Comparison of ENCODE assay signal across 8 cellular contexts in the genomic region with DNA sequence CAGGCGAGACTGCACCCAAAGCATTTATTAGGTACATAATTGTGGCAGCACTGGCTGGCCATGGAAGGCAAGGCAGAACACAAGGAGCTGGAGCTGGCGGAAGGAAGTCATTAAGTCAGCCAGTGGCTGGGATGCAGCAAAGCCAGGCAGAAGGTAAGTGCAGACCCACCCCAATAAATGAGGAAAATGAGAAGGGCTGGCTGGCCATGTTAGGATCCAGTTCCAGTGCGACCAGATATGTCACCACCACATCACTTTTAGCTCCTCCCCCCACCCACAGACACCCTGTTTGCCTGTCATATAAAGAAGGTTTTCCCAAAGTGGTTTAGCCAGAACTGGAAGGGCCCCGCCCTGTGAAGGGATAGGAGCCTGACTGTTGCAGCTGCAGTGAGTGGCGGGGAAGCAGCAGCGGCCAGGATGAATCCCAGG. TPM values are rescaled to one million over a fixed set of nuclear protein-coding genes. Genes with fewer than 3 reads are reported as not detected.
A peak's percentile ranks its signal among the peaks of the same experiment; 100 is the strongest.
DNase-seq lines count a peak whose midpoint lies in the region; ATAC-seq, FAIRE-seq and TF ChIP-seq lines count a peak whose summit lies in the region.

Gene FURIN, plus strand, starts transcription at position 328 of the 429 bp plus-strand sequence. CDS start 7,153 bp downstream, outside the sequence.

- no peak for DNase-seq in activated CD8-positive, alpha-beta memory T cell treated with anti-CD3 and anti-CD28 coated beads for 24 hours
- DNase-seq in adrenal gland (no peak), HepG2 (ENCODE audit: low spot score) (no peak), thyroid gland (peak; percentile 46 to 67), NCI-H1105 treated with DMSO at 0.1 percent for 48 hours (lab: John Stamatoyannopoulos, UW) (no peak)
- no peak for DNase-seq in NK-92 treated with Interleukin-12 subunit alpha and Interleukin-12 subunit beta, amount 100 ng/mL, for 24 hours (lab: John Stamatoyannopoulos, UW)

- H3K9me3 ChIP-seq in adrenal gland (replicated peaks in 1 of 3) (no peaks in the 10 kb centered on the region), HepG2 (ENCODE audit: low read length) (no peaks in the 10 kb centered on the region), thyroid gland (no peaks in the 10 kb centered on the region)

- peaks cover 17 to 32% of the 10 kb centered on the region in 2 donors for H3K4me1 ChIP-seq in adrenal gland (replicated peaks in 1 of 2)
- H3K4me1 ChIP-seq in HepG2 (ENCODE audit: insufficient read depth, low read length), result peaks cover 72% of the 10 kb centered on the region
- peaks cover 60 to 73% of the 10 kb centered on the region in 2 donors for H3K4me1 ChIP-seq in thyroid gland

- no peak within 1 kb of the TSS for H3K4me2 ChIP-seq in HepG2 (ENCODE audit: low read depth, low read length)

- H3K4me3 ChIP-seq in adrenal gland (no peak within 1 kb of the TSS), HepG2 (replicated peaks in 1 of 3; ENCODE audit: insufficient read depth in 1 of 3, low read depth in 2 of 3, low read length in 3 of 3) (no peak within 1 kb of the TSS), thyroid gland (replicated peaks in 1 of 3) (no peak within 1 kb of the TSS)

- no peak for FAIRE-seq in HepG2 (lab: Jason Lieb, UNC)

- WGBS in adrenal gland, 4 donors, result 88 to 93% (median 92%) methylated on average over 6 of the region's 6 CpGs
- WGBS in HepG2 (ENCODE audit: low lambda C conversion rate), result 87% methylated on average over 6 of the region's 6 CpGs
- WGBS in thyroid gland, 2 donors, result 87 to 95% methylated on average over 5 to 6 of the region's 6 CpGs

- BruUV-seq in HepG2 (replicated peaks; lab: Mats Ljungman, UMichigan), result no TSS peak

- POLR2A ChIA-PET in activated CD8-positive, alpha-beta memory T cell treated with anti-CD3 and anti-CD28 coated beads for 36 hours (lab: Charles Lee), result interaction anchor here (0.9 kb wide), 1 partner anchor 17 kb away, joined by 3 read pairs; the partner anchor contains the start of gene FES
- POLR2A ChIA-PET in HepG2 (lab: Yijun Ruan, JAX), result no interaction called here

- H3K36me3 ChIP-seq in adrenal gland (replicated peaks in 1 of 2) (no peaks in the 10 kb centered on the region), HepG2 (replicated peaks in 1 of 2; ENCODE audit: control insufficient read depth in 1 of 2, insufficient read depth in 2 of 2, low read length in 2 of 2) (no peaks in the 10 kb centered on the region), thyroid gland (no peaks in the 10 kb centered on the region)

- peaks cover 9% of the 10 kb centered on the region; the same call in 1 of the 2 replicates for H4K20me1 ChIP-seq in HepG2 (ENCODE audit: insufficient read depth, low read length)

- H2AFZ ChIP-seq in HepG2 (ENCODE audit: low read length), result no peak within 1 kb of the TSS

- TF ChIP-seq EP300 in HepG2 (IDR thresholded peaks at IDR 0.05; ENCODE audit: low read depth in 2 of 2, low read length in 2 of 2) (no peak), HepG2 (CRISPR knock-in tag; IDR thresholded peaks at IDR 0.05; ENCODE audit: borderline replicate concordance) (no peak)

- TF ChIP-seq POLR2A in adrenal gland (IDR thresholded peaks at IDR 0.05) (no peak), HepG2 (IDR thresholded peaks at IDR 0.05; ENCODE audit: insufficient read depth in 1 of 2, low read depth in 2 of 2, low read length in 2 of 2) (no peak), thyroid gland (IDR thresholded peaks at IDR 0.05) (peak in 1 of 2 donors; percentile 28)

- ATAC-seq in HepG2 (no peak), HG02623 (IDR thresholded peaks at IDR 0.05; ENCODE audit: unreplicated experiment) (no peak)

- in situ Hi-C loops in HepG2 (cut with HindIII; ENCODE audit: extremely low pct_ligation_motif_present, low pct_unique_long_range_greater_than_20kb), result no loop called here

- peak within 1 kb of the TSS in 4 of 5 donors; percentile 15 to 89 (median 64) for H3K27ac ChIP-seq in adrenal gland
- H3K27ac ChIP-seq in HepG2 (ENCODE audit: extremely low read length, insufficient read depth, low read length), result no peak within 1 kb of the TSS
- peak within 1 kb of the TSS; percentile 90 to 99 (median 97) for H3K27ac ChIP-seq in thyroid gland

- intact Hi-C loops in adrenal gland (cut with DNase I) (no loop called here), HepG2 (cut with micrococcal nuclease; ENCODE audit: unreplicated experiment) (no loop called here), thyroid gland (cut with DNase I) (no loop called here)

- no peak within 1 kb of the TSS for H3K9ac ChIP-seq in HepG2 (ENCODE audit: insufficient read depth, low read depth, low read length)

- no peaks in the 10 kb centered on the region for H3K27me3 ChIP-seq in adrenal gland
- H3K27me3 ChIP-seq in HepG2 (ENCODE audit: control insufficient read depth in 1 of 2, insufficient read depth in 2 of 2, low read length in 2 of 2), result peaks cover 0 to 62% of the 10 kb centered on the region in 2 experiments
- H3K27me3 ChIP-seq in thyroid gland, result no peaks in the 10 kb centered on the region

- TF ChIP-seq CTCF in adrenal gland (IDR thresholded peaks at IDR 0.05), result no peak
- TF ChIP-seq CTCF in HepG2 (CRISPR knock-in tag; IDR thresholded peaks at IDR 0.05), result no peak
- no peak for TF ChIP-seq CTCF in thyroid gland (IDR thresholded peaks at IDR 0.05)

- CTCF ChIA-PET in activated CD8-positive, alpha-beta memory T cell treated with anti-CD3 and anti-CD28 coated beads for 36 hours (lab: Charles Lee), result interaction anchor here (0.8 kb wide), 1 partner anchor 65 kb away, joined by 3 read pairs; no protein-coding TSS in a partner anchor
- CTCF ChIA-PET in HepG2 (lab: Yijun Ruan, JAX; ENCODE audit: low intra/inter-chr PET ratio, low total read pairs), result no interaction called here

- H3K79me2 ChIP-seq in HepG2 (ENCODE audit: insufficient read depth, low read length), result peaks cover 8% of the 10 kb centered on the region

- no peak for TF ChIP-seq RAD21 in HepG2 (CRISPR knock-in tag; IDR thresholded peaks at IDR 0.05)

RNA-seq across cellular contexts. Expression of gene FURIN, which starts in this region (rescaled TPM):
- total RNA-seq in activated CD8-positive, alpha-beta memory T cell treated with anti-CD3 and anti-CD28 coated beads for 36 hours, result 100 to 1,000 TPM; 141 TPM
- total RNA-seq in adrenal gland (100 to 1,000 TPM in 1 of 8 donors, 10 to 100 TPM in 7; 38.7 to 119 (median 50.0) TPM), HepG2 (2016; rRNA removed; fragmentation: Illumina TruSeq; extraction: Trizol) (13.9 and 17.4 TPM in 2 replicates), thyroid gland (100 to 1,000 TPM in 2 of 4 donors, 10 to 100 TPM in 2; 88.6 to 128 (median 102) TPM)
- polyA plus RNA-seq in adrenal gland (10 to 100 TPM; 11.5 to 29.3 (median 24.7) TPM), HepG2 (2011; rRNA removed) (15.2 and 17.3 TPM in 2 replicates)
- 4.7 and 4.8 TPM in 2 replicates for total RNA-seq in HepG2 (2016; cell fraction: cytosol; rRNA removed; fragmentation: Illumina TruSeq; extraction: Trizol; ENCODE audit: low read depth)
- 10.1 and 18.5 TPM in 2 replicates for total RNA-seq in HepG2 (2016; cell fraction: insoluble cytoplasmic fraction; rRNA removed; fragmentation: Illumina TruSeq; extraction: Trizol)
- total RNA-seq in HepG2 (2016; cell fraction: membrane; rRNA removed; fragmentation: Illumina TruSeq; extraction: Trizol), result 20.5 and 21.4 TPM in 2 replicates
- 17.5 and 19.5 TPM in 2 replicates for total RNA-seq in HepG2 (2016; cell fraction: nucleus; rRNA removed; fragmentation: Illumina TruSeq; extraction: Trizol)
- polyA plus RNA-seq in HepG2 (2011; cell fraction: cytosol; rRNA removed), result 12.0 and 18.4 TPM in 2 replicates
- polyA plus RNA-seq in HepG2 (2011; cell fraction: nucleus; rRNA removed), result 17.2 and 23.0 TPM in 2 replicates
- 4.4 and 15.3 TPM in 2 replicates for polyA plus RNA-seq in HepG2 (2012)
- 6.3 and 6.4 TPM in 2 replicates for polyA plus RNA-seq in HepG2 (2016; cell fraction: cytosol; fragmentation: Illumina TruSeq; extraction: Trizol; ENCODE audit: low read depth)
- polyA plus RNA-seq in HepG2 (2016; cell fraction: insoluble cytoplasmic fraction; fragmentation: Illumina TruSeq; extraction: Trizol; ENCODE audit: low read depth), result 14.6 and 21.4 TPM in 2 replicates
- 19.0 and 20.4 TPM in 2 replicates for polyA plus RNA-seq in HepG2 (2016; cell fraction: membrane; fragmentation: Illumina TruSeq; extraction: Trizol; ENCODE audit: low read depth)
- 32.9 and 35.2 TPM in 2 replicates for polyA plus RNA-seq in HepG2 (2016; cell fraction: nucleus; fragmentation: Illumina TruSeq; extraction: Trizol; ENCODE audit: insufficient read depth, low read depth)
- 33.9 and 45.0 TPM in 2 replicates for polyA minus RNA-seq in HepG2 (2011; rRNA and poly(A)+ RNA removed; ENCODE audit: low replicate concordance)
- 15.8 and 17.1 TPM in 2 replicates for polyA minus RNA-seq in HepG2 (2011; cell fraction: cytosol; rRNA and poly(A)+ RNA removed)
- 6.1 and 8.6 TPM in 2 replicates for polyA minus RNA-seq in HepG2 (2011; cell fraction: nucleus; rRNA and poly(A)+ RNA removed)

Comparison
In these comparisons a context has a peak if more than half of its experiments do, and no peak if none do; other contexts are left out.
1. DNase-seq: peak in thyroid gland (2 of 2); none in activated CD8-positive, alpha-beta memory T cell treated with anti-CD3 and anti-CD28 coated beads for 24 hours (single experiment), adrenal gland (0 of 7), HepG2 (single experiment), NCI-H1105 treated with DMSO at 0.1 percent for 48 hours (single experiment) and NK-92 treated with Interleukin-12 subunit alpha and Interleukin-12 subunit beta, amount 100 ng/mL, for 24 hours (single experiment).